ENCODE assay signal across 14 cellular contexts in the genomic region with DNA sequence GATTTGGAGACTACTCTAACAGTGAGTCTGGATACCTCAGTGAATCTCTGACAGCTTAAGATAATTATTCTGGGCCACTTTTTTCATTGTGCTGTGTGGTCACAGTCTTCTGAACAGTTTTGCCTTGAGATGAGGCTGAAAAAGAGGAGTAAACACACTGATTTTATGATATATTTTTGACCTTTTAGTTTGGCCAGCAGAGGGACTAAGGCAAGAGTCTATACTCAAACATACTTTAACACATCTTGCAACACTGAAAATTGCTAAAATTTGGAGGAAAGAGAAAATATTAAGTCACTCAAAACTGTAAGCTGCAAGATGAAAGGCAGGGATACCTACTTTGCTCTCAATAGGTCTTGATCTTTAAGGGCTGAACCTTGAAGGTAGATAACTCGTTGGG.
"Had no signal": no experiment of that assay in that cellular context is flagged by ENCODE, and none has a peak within 500 bp of the region (broad histone marks: within the 10 kb centered on the region; RNA-seq: fewer than 3 reads in every experiment).

No MANE protein-coding gene starts in this region.

- H3K4me3 ChIP-seq: esophagus muscularis mucosa, hepatocyte, lung, vagina had no signal

- H3K36me3 ChIP-seq: esophagus muscularis mucosa, vagina had no signal

- H3K27ac ChIP-seq: esophagus muscularis mucosa, hepatocyte, vagina had no signal

- H3K9me3 Mint-ChIP-seq: activated naive CD4-positive, alpha-beta T cell treated with anti-CD3 and anti-CD28 coated beads for 36 hours had no signal

- DNase-seq: activated CD4-positive, alpha-beta T cell treated with anti-CD3 and anti-CD28 coated beads, Interleukin-2, amount 50 U/mL, for 1 hour; activated naive CD4-positive, alpha-beta T cell treated with anti-CD3 and anti-CD28 coated beads for 36 hours; activated T-cell treated with anti-CD3 and anti-CD28 coated beads for 4 hours; dermis blood vessel endothelial cell; left cardiac atrium; midbrain; right cardiac atrium; small intestine; T-helper 2 cell had no signal

- H3K27me3 ChIP-seq: esophagus muscularis mucosa, hepatocyte, vagina had no signal

- H3K4me3 Mint-ChIP-seq: activated naive CD4-positive, alpha-beta T cell treated with anti-CD3 and anti-CD28 coated beads for 36 hours; activated T-helper 17 cell treated with anti-CD3 and anti-CD28 coated beads, Interleukin-2, amount 50 U/mL, for 72 hours had no signal

- H3K4me1 Mint-ChIP-seq: activated T-helper 17 cell treated with anti-CD3 and anti-CD28 coated beads, Interleukin-2, amount 50 U/mL, for 72 hours had no signal

- H3K9me3 ChIP-seq: esophagus muscularis mucosa, vagina had no signal

- H3K4me1 ChIP-seq: vagina had no signal

- H3K27ac Mint-ChIP-seq: activated naive CD4-positive, alpha-beta T cell treated with anti-CD3 and anti-CD28 coated beads for 36 hours; activated T-helper 17 cell treated with anti-CD3 and anti-CD28 coated beads, Interleukin-2, amount 50 U/mL, for 72 hours had no signal

- ATAC-seq: activated T-helper 17 cell treated with anti-CD3 and anti-CD28 coated beads, Interleukin-2, amount 50 U/mL, for 72 hours; left cardiac atrium; right cardiac atrium had no signal
